8 cellular contexts compared by ENCODE assay signal in the genomic region with DNA sequence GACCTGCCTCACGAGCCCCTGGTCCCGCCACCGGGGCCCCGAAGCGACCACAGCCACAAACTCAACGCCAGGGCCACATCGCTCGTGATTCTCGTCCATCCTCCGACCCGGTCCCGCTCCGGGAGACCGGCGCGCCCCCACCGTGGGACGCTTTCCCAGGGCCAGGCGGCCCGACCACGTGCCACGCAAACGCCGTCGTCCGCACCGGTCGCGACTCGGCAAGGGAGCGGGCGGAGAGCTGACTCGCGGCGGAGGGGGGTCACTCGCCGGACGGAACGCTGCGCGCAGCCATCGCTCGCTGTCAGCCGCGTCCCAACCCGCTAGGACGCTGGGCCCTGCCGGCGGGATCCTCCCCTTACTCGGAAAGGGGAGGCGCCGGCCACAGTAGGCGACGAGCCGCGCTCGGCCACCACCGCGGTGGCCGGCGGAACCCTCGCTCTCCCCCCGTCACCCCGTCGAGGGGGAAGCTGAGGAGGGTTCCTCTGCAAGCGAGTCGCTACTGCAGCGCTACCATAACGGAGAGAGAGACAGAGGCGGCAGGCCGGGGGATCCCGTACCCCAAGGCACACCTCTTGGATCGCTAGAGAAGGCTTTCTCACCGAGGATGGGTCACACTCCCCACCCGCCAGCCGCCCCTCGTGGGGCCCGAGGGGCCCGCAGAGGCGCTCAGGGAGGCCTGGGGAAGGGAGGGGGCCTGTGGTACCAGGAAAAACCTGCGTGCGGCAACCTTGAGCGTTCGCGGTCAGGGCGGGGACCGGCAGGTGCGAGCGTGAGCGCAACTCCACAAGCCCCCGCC.
DNase-seq lines count a peak whose midpoint lies in the region; ATAC-seq and TF ChIP-seq lines count a peak whose summit lies in the region.

No MANE protein-coding gene starts in this region.

- TF ChIP-seq CTCF in WERI-Rb-1 (IDR thresholded peaks at IDR 0.05; ENCODE audit: low read depth, low read length) (no peak), coronary artery (IDR thresholded peaks at IDR 0.05) (no peak), osteoblast (IDR thresholded peaks at IDR 0.05; ENCODE audit: extremely low read depth, low read depth, low read length) (no peak)

- DNase-seq in D341Med (ENCODE audit: low spot score) (peak; percentile 64), WERI-Rb-1 (peak; percentile 44), coronary artery (ENCODE audit: low spot score) (no peak), osteoblast (ENCODE audit: insufficient read length, low spot score, missing footprints) (peak; percentile 80), midbrain (lab: John Stamatoyannopoulos, UW) (no peak), OCI-M1 (lab: John Stamatoyannopoulos, UW) (no peak), amygdala (lab: John Stamatoyannopoulos, UW) (no peak)

- peaks cover 26% of the 10 kb centered on the region for H3K27me3 ChIP-seq in WERI-Rb-1 (ENCODE audit: insufficient read depth, low read depth, severe bottlenecking)
- H3K27me3 ChIP-seq in osteoblast (ENCODE audit: insufficient read depth, low read length), result peaks cover 44% of the 10 kb centered on the region

- H3K4me3 ChIP-seq in WERI-Rb-1 (ENCODE audit: low read depth, low read length), result peak overlapping the region; percentile 43
- peak overlapping the region; percentile 68 for H3K4me3 ChIP-seq in coronary artery
- peak overlapping the region; percentile 56 for H3K4me3 ChIP-seq in osteoblast (ENCODE audit: insufficient read depth, low read length)

- no peaks in the 10 kb centered on the region for H3K79me2 ChIP-seq in osteoblast (ENCODE audit: insufficient read depth, low read length)

- no peaks in the 10 kb centered on the region for H3K4me1 ChIP-seq in osteoblast (ENCODE audit: insufficient read depth, low read length)

- H3K27ac ChIP-seq in WERI-Rb-1, result no peak overlapping the region
- H3K27ac ChIP-seq in coronary artery, result no peak overlapping the region
- no peak overlapping the region for H3K27ac ChIP-seq in osteoblast (ENCODE audit: low read depth, low read length)

- H3K9me3 ChIP-seq in WERI-Rb-1 (ENCODE audit: severe bottlenecking) (no peaks in the 10 kb centered on the region), osteoblast (ENCODE audit: low read depth, low read length) (no peaks in the 10 kb centered on the region)

- H3K36me3 ChIP-seq in WERI-Rb-1, result no peaks in the 10 kb centered on the region
- H3K36me3 ChIP-seq in osteoblast (ENCODE audit: insufficient read depth, low read length), result no peaks in the 10 kb centered on the region

- no peaks in the 10 kb centered on the region for H4K20me1 ChIP-seq in osteoblast (ENCODE audit: insufficient read depth, low read length)

- peak overlapping the region; percentile 56 for H2AFZ ChIP-seq in osteoblast (ENCODE audit: low read length)

- no peak for ATAC-seq in HG03139 (IDR thresholded peaks at IDR 0.05; ENCODE audit: unreplicated experiment)

- peak overlapping the region; percentile 53 for H3K4me2 ChIP-seq in osteoblast (ENCODE audit: insufficient read depth, low read length)

Comparison
In these comparisons a context has a peak if more than half of its experiments do, and no peak if none do; other contexts are left out.
1. DNase-seq: peak in D341Med (single experiment), WERI-Rb-1 (single experiment) and osteoblast (single experiment); none in coronary artery (single experiment), midbrain (single experiment), OCI-M1 (single experiment) and amygdala (0 of 56).
2. Peak in every context shown above with its lines, with median percentiles within 50 percentile points of each other: H3K4me3 ChIP-seq.